ENCODE assay signal across 8 cellular contexts in the genomic region with DNA sequence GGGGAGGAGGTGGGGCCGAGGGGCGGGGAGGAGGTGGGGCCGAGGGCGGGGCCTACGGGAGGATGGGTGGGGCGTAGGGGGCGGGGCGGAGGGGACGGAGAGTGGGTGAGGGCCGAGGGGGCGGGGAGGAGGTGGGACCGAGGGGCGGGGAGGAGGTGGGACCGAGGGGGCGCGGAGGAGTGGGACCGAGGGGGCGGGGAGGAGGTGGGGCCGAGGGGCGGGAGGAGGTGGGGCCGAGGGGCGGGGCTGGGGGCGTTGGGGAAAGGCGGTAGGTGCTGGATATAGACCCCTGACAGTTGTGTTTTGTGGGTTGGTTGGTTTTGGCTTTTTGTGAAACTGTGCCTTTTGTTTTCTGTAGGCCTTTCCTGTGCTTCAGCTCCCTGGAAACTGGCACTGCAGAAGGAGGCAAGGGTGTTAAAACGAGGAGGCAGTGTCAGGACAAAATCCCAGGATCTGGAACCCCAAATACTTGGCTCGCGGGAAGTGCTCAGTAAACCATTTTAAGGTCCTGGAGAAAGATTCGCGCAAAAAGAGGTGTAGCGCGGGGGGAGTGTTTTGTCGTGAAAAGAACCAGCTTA. TPM values are rescaled to one million over a fixed set of nuclear protein-coding genes. Genes with fewer than 3 reads are reported as not detected.
DNase-seq lines count a peak whose midpoint lies in the region; ATAC-seq and TF ChIP-seq lines count a peak whose summit lies in the region.

No MANE protein-coding gene starts in this region.

- WGBS in trophoblast cell (ENCODE audit: extremely low coverage, insufficient coverage, insufficient read length) = no CpG with 5 or more reads among the region's 32 CpGs
- WGBS in tibial nerve, 2 donors = 1 to 46% methylated on average over 8 to 25 of the region's 32 CpGs

- no peak for TF ChIP-seq EP300 in tibial nerve (IDR thresholded peaks at IDR 0.05)

- H2AFZ ChIP-seq in OCI-LY3 (ENCODE audit: low read depth, low read length) (peak overlapping the region; percentile 92), trophoblast cell (ENCODE audit: insufficient read depth, low read length, poor library complexity) (peak overlapping the region; percentile 54)

- no peak overlapping the region for H3K4ac ChIP-seq in trophoblast cell (ENCODE audit: low read depth, low read length)

- peaks cover 23% of the 10 kb centered on the region for H3K4me1 Mint-ChIP-seq in activated naive CD4-positive, alpha-beta T cell treated with anti-CD3 and anti-CD28 coated beads for 36 hours (ENCODE audit: low read depth)

- H2BK12ac ChIP-seq in trophoblast cell (ENCODE audit: low read length) = no peak overlapping the region

- DNase-seq in NCI-H187 (lab: John Stamatoyannopoulos, UW) (peak; percentile 21 to 69), NCI-H187 treated with DMSO at 0.1 percent for 48 hours (lab: John Stamatoyannopoulos, UW) (no peak), Right ventricle myocardium superior (peak; percentile 79), trophoblast cell (peak; percentile 4 to 23), tibial nerve (ENCODE audit: low spot score in 2 of 2) (peak; percentile 61 to 63)
- peak; percentile 67 for DNase-seq in activated naive CD4-positive, alpha-beta T cell treated with anti-CD3 and anti-CD28 coated beads for 36 hours

- CTCF ChIA-PET in activated naive CD4-positive, alpha-beta T cell treated with anti-CD3 and anti-CD28 coated beads for 36 hours (lab: Charles Lee) = interaction anchor here (0.5 to 1.0 kb wide), 2 partner anchors 10 to 66 kb away, joined by 3 to 4 read pairs; no protein-coding TSS in a partner anchor

- H4K12ac ChIP-seq in trophoblast cell (ENCODE audit: low read depth, low read length) = no peak overlapping the region

- H3K79me1 ChIP-seq in trophoblast cell (ENCODE audit: low read length) = peaks cover 6% of the 10 kb centered on the region

- TF ChIP-seq POLR2A in tibial nerve (IDR thresholded peaks at IDR 0.05) = peak in 1 of 2 donors; percentile 24

- H2AK5ac ChIP-seq in trophoblast cell (ENCODE audit: low read length) = no peak overlapping the region

- H3K23ac ChIP-seq in trophoblast cell (ENCODE audit: low read length) = no peak overlapping the region

- intact Hi-C loops in activated naive CD4-positive, alpha-beta T cell treated with anti-CD3 and anti-CD28 coated beads for 36 hours (cut with micrococcal nuclease) = loop anchor here (1.0 to 10.0 kb wide), 4 partner anchors 11 to 940 kb away; a partner anchor contains a TSS
- intact Hi-C loops in Right ventricle myocardium superior (cut with DNase I) = no loop called here

- H3K36me3 Mint-ChIP-seq in activated naive CD4-positive, alpha-beta T cell treated with anti-CD3 and anti-CD28 coated beads for 36 hours (ENCODE audit: low read depth) = no peaks in the 10 kb centered on the region

- no peaks in the 10 kb centered on the region for H3K36me3 ChIP-seq in OCI-LY3 (replicated peaks; ENCODE audit: low read depth, low read length)
- H3K36me3 ChIP-seq in trophoblast cell (ENCODE audit: control insufficient read depth in 1 of 2, insufficient read depth in 2 of 2, low read length in 2 of 2) = peaks cover 0 to 2% of the 10 kb centered on the region in 2 experiments
- H3K36me3 ChIP-seq in tibial nerve = no peaks in the 10 kb centered on the region

- no peaks in the 10 kb centered on the region for H4K20me1 ChIP-seq in OCI-LY3 (ENCODE audit: insufficient read depth, low read length)

- peak overlapping the region; percentile 67 for H3K4me3 Mint-ChIP-seq in activated naive CD4-positive, alpha-beta T cell treated with anti-CD3 and anti-CD28 coated beads for 36 hours

- no peak overlapping the region for H4K8ac ChIP-seq in trophoblast cell (ENCODE audit: low read depth, low read length)

- no peak overlapping the region for H2BK120ac ChIP-seq in trophoblast cell (ENCODE audit: insufficient read depth, low read length, poor library complexity)

- no peak overlapping the region for H3K27ac Mint-ChIP-seq in activated naive CD4-positive, alpha-beta T cell treated with anti-CD3 and anti-CD28 coated beads for 36 hours

- H3K27me3 ChIP-seq in OCI-LY3 (ENCODE audit: low read depth, low read length) = 0 out of 2 replicates have a peak, but pooled peaks cover 4% of the 10 kb centered on the region
- H3K27me3 ChIP-seq in trophoblast cell (ENCODE audit: insufficient read depth, low read length) = no peaks in the 10 kb centered on the region
- no peaks in the 10 kb centered on the region for H3K27me3 ChIP-seq in tibial nerve

- no peak overlapping the region for H3K14ac ChIP-seq in trophoblast cell (ENCODE audit: low read length)

- no peak overlapping the region for H4K91ac ChIP-seq in trophoblast cell (ENCODE audit: low read depth, low read length)

- H3K9me3 Mint-ChIP-seq in activated naive CD4-positive, alpha-beta T cell treated with anti-CD3 and anti-CD28 coated beads for 36 hours = no peaks in the 10 kb centered on the region

- H3K4me1 ChIP-seq in OCI-LY3 (ENCODE audit: low read length) = peaks cover 10% of the 10 kb centered on the region
- peaks cover 0 to 2% of the 10 kb centered on the region in 2 experiments for H3K4me1 ChIP-seq in trophoblast cell (ENCODE audit: control insufficient read depth in 1 of 2, insufficient read depth in 2 of 2, low read length in 2 of 2)
- H3K4me1 ChIP-seq in tibial nerve = peaks cover 0 to 16% (median 0%) of the 10 kb centered on the region in 4 donors

- ATAC-seq in Right ventricle myocardium superior (ENCODE audit: poor library complexity) (peak; percentile 70), GM18909 (IDR thresholded peaks at IDR 0.05; ENCODE audit: poor library complexity, unreplicated experiment) (no peak)

- H3K79me2 ChIP-seq in OCI-LY3 (ENCODE audit: low read length) (peaks cover 22% of the 10 kb centered on the region), trophoblast cell (ENCODE audit: control insufficient read depth, insufficient read depth, low read length, poor library complexity) (peaks cover 2% of the 10 kb centered on the region)

- no peak for TF ChIP-seq CTCF in OCI-LY3 (IDR thresholded peaks at IDR 0.05; ENCODE audit: low read depth, low read length)
- TF ChIP-seq CTCF in tibial nerve (IDR thresholded peaks at IDR 0.05) = no peak

- H3K4me3 ChIP-seq in OCI-LY3 (ENCODE audit: low read length) (peak overlapping the region; percentile 87), trophoblast cell (ENCODE audit: low read depth, low read length) (no peak overlapping the region), tibial nerve (peak overlapping the region; percentile 24 to 47 (median 34))

- H3K27ac ChIP-seq in OCI-LY3 (ENCODE audit: low read length) (no peak overlapping the region), trophoblast cell (ENCODE audit: low read depth, low read length) (no peak overlapping the region), tibial nerve (peak overlapping the region in 3 of 4 donors; percentile 64 to 84 (median 73))

- no peaks in the 10 kb centered on the region for H3K9me3 ChIP-seq in OCI-LY3 (ENCODE audit: insufficient read depth, low read length)
- no peaks in the 10 kb centered on the region for H3K9me3 ChIP-seq in trophoblast cell (ENCODE audit: insufficient read depth, low read depth, low read length)
- H3K9me3 ChIP-seq in tibial nerve = no peaks in the 10 kb centered on the region

- no peaks in the 10 kb centered on the region for H3K27me3 Mint-ChIP-seq in activated naive CD4-positive, alpha-beta T cell treated with anti-CD3 and anti-CD28 coated beads for 36 hours (ENCODE audit: low read depth)

- H3K9ac ChIP-seq in OCI-LY3 (ENCODE audit: low read length) = peak overlapping the region; percentile 48
- H3K9ac ChIP-seq in trophoblast cell (ENCODE audit: low read length) = peak overlapping the region; percentile 65

- no peak overlapping the region for H2BK5ac ChIP-seq in trophoblast cell (ENCODE audit: low read depth, low read length, poor library complexity)

- no peak overlapping the region for H3K18ac ChIP-seq in trophoblast cell (ENCODE audit: low read length)

- H3K4me2 ChIP-seq in OCI-LY3 (ENCODE audit: low read length) = peak overlapping the region; percentile 95
- H3K4me2 ChIP-seq in trophoblast cell (ENCODE audit: low read length) = peak overlapping the region; percentile 83

RNA-seq across cellular contexts. Expression of a gene that starts 0.6 kb away (rescaled TPM):
- 10 to 100 TPM; 17.0 to 17.1 TPM for total RNA-seq in activated naive CD4-positive, alpha-beta T cell treated with anti-CD3 and anti-CD28 coated beads for 36 hours
- total RNA-seq in Right ventricle myocardium superior (22.1 TPM), tibial nerve (10 to 100 TPM; 24.1 to 31.6 (median 28.3) TPM)
- polyA plus RNA-seq in trophoblast cell (2013) = 18.7 and 19.3 TPM in 2 replicates

RNA-seq across cellular contexts. Expression of a gene that starts 10.9 kb away (rescaled TPM):
- total RNA-seq in activated naive CD4-positive, alpha-beta T cell treated with anti-CD3 and anti-CD28 coated beads for 36 hours = 10 to 100 TPM in 1 of 2 experiments, 1 to 10 TPM in 1; 9.7 to 10.0 TPM
- total RNA-seq in Right ventricle myocardium superior = 16.1 TPM
- 9.8 and 10.3 TPM in 2 replicates for polyA plus RNA-seq in trophoblast cell (2013)
- total RNA-seq in tibial nerve = 10 to 100 TPM; 12.9 to 23.9 (median 18.7) TPM

Comparison
In these comparisons a context has a peak if more than half of its experiments do, and no peak if none do; other contexts are left out.
1. H3K27ac ChIP-seq: peak in tibial nerve (3 of 4); none in OCI-LY3 (single experiment) and trophoblast cell (single experiment).